ENCODE assay signal across 28 cellular contexts in the genomic region with DNA sequence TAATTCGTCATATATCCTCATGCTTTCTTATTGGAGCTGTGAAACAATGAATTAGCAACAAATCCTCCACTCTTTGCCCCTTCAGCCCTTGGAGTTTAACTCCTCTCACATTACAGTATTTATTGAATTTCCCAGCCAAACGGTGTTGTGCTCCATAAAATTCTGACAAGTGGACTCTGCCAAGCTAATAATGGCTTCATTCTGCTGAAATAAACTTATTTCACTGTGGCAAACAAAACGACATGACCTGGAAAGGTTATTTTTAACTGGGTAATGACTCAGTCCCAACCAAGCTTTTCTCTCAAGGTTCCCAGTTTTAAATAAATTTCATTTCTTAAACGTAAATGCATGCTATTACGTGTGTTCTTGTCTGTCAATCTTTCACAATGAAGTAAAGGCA.
A peak's percentile ranks its signal among the peaks of the same experiment; 100 is the strongest.
DNase-seq lines count a peak whose midpoint lies in the region; TF ChIP-seq lines count a peak whose summit lies in the region.
"Had no signal": no experiment of that assay in that cellular context is flagged by ENCODE, and none has a peak within 500 bp of the region (broad histone marks: within the 10 kb centered on the region; RNA-seq: fewer than 3 reads in every experiment).

No MANE protein-coding gene starts in this region.

- no peak overlapping the region for H3K4me3 ChIP-seq in neural progenitor cell
- peak overlapping the region in 1 of 2 donors; percentile 11 for H3K4me3 ChIP-seq in uterus
- no peak overlapping the region for H3K4me3 ChIP-seq in HAP-1
- no peak overlapping the region for H3K4me3 ChIP-seq in WERI-Rb-1 (ENCODE audit: low read depth, low read length)

- H3K27ac ChIP-seq in caudate nucleus (ENCODE audit: low read depth, low read length) (peak overlapping the region; percentile 41), neural progenitor cell (no peak overlapping the region), uterus (peak overlapping the region; percentile 48 to 54), WERI-Rb-1 (no peak overlapping the region)
- H3K27ac ChIP-seq: left ventricle myocardium inferior had no signal

- no peaks in the 10 kb centered on the region for H3F3A ChIP-seq in neural progenitor cell (ENCODE audit: low read depth)

- H3K9ac ChIP-seq in neural progenitor cell = no peak overlapping the region

- H3K36me3 ChIP-seq in neural progenitor cell = no peaks in the 10 kb centered on the region
- H3K36me3 ChIP-seq in uterus = no peaks in the 10 kb centered on the region
- H3K36me3 ChIP-seq in HAP-1 (replicated peaks) = no peaks in the 10 kb centered on the region
- H3K36me3 ChIP-seq in WERI-Rb-1 = no peaks in the 10 kb centered on the region
- H3K36me3 ChIP-seq: left ventricle myocardium inferior had no signal

- H4K20me1 ChIP-seq in neural progenitor cell (ENCODE audit: low read depth) = peaks cover 11% of the 10 kb centered on the region

- in situ Hi-C loops in HAP-1 (cut with MboI; ENCODE audit: low sequenced_read_pairs) = no loop called here

- DNase-seq in NCI-H2171 treated with DMSO at 0.1 percent for 48 hours (lab: John Stamatoyannopoulos, UW) (peak; percentile 10), NCI-H2171 (lab: John Stamatoyannopoulos, UW) (no peak), caudate nucleus (lab: John Stamatoyannopoulos, UW) (peak in 3 of 61 donors; percentile 9 to 57 (median 24)), neural progenitor cell (ENCODE audit: low spot score) (no peak), uterus (no peak), SKM-1 (lab: John Stamatoyannopoulos, UW; ENCODE audit: unreplicated experiment) (no peak), HAP-1 (ENCODE audit: low spot score in 2 of 2) (no peak), WERI-Rb-1 (no peak)
- DNase-seq: 8988T; activated CD4-positive, alpha-beta memory T cell treated with anti-CD3 and anti-CD28 coated beads for 36 hours; activated CD4-positive, CD25-positive, alpha-beta regulatory T cell treated with anti-CD3 and anti-CD28 coated beads, Interleukin-2, amount 50 U/mL, for 72 hours; activated CD8-positive, alpha-beta memory T cell treated with anti-CD3 and anti-CD28 coated beads, Interleukin-2, amount 50 U/mL, for 4 hours; anterior cingulate cortex; CD4-positive, CD25-positive, alpha-beta regulatory T cell; hypothalamus; left ventricle myocardium inferior; MV-4-11; naive B cell; NCI-H146; NCI-H748 treated with DMSO at 0.1 percent for 48 hours; occipital lobe; stimulated activated CD4-positive, alpha-beta T cell treated with anti-CD3 and anti-CD28 coated beads, Interleukin-12 subunit alpha, Interleukin-12 subunit beta, amount 100 ng/mL, for 4 hours; stimulated activated CD4-positive, alpha-beta T cell treated with anti-CD3 and anti-CD28 coated beads, Interleukin-4, amount 100 ng/mL, for 1 hour had no signal

- H3K4me2 ChIP-seq in neural progenitor cell = no peak overlapping the region

- H3K27me3 Mint-ChIP-seq in neural progenitor cell (ENCODE audit: insufficient read depth, low read depth) = peaks cover 4% of the 10 kb centered on the region
- H3K27me3 Mint-ChIP-seq: activated CD4-positive, alpha-beta memory T cell treated with anti-CD3 and anti-CD28 coated beads for 36 hours; CD4-positive, CD25-positive, alpha-beta regulatory T cell; central memory CD8-positive, alpha-beta T cell; naive B cell; type B pancreatic cell had no signal

- no peak for TF ChIP-seq POLR2A in uterus (IDR thresholded peaks at IDR 0.05)

- no peak overlapping the region for H2AFZ ChIP-seq in neural progenitor cell (replicated peaks)

- intact Hi-C loops in uterus (cut with DNase I; ENCODE audit: low total_unique reads) = no loop called here

- TF ChIP-seq CTCF in neural progenitor cell (IDR thresholded peaks at IDR 0.05) = no peak
- no peak for TF ChIP-seq CTCF in uterus (IDR thresholded peaks at IDR 0.05)
- no peak for TF ChIP-seq CTCF in WERI-Rb-1 (IDR thresholded peaks at IDR 0.05; ENCODE audit: low read depth, low read length)

- peaks cover 45% of the 10 kb centered on the region for H3K4me1 ChIP-seq in neural progenitor cell
- H3K4me1 ChIP-seq in uterus = no peaks in the 10 kb centered on the region
- H3K4me1 ChIP-seq in HAP-1 = peaks cover 12% of the 10 kb centered on the region
- H3K4me1 ChIP-seq: left ventricle myocardium inferior had no signal

- H3K4me3 Mint-ChIP-seq in neural progenitor cell = no peak overlapping the region
- H3K4me3 Mint-ChIP-seq: activated CD4-positive, alpha-beta memory T cell treated with anti-CD3 and anti-CD28 coated beads for 36 hours; activated naive CD4-positive, alpha-beta T cell treated with anti-CD3 and anti-CD28 coated beads, Interleukin-2, amount 50 U/mL, for 24 hours; activated T-helper 17 cell treated with anti-CD3 and anti-CD28 coated beads, Interleukin-2, amount 50 U/mL, for 72 hours; CD4-positive, CD25-positive, alpha-beta regulatory T cell; central memory CD8-positive, alpha-beta T cell; mesothelial cell of epicardium; naive B cell; type B pancreatic cell had no signal

- H3K27ac Mint-ChIP-seq in neural progenitor cell = peak overlapping the region; percentile 16
- H3K27ac Mint-ChIP-seq: activated CD4-positive, alpha-beta memory T cell treated with anti-CD3 and anti-CD28 coated beads for 36 hours; activated naive CD4-positive, alpha-beta T cell treated with anti-CD3 and anti-CD28 coated beads, Interleukin-2, amount 50 U/mL, for 24 hours; activated T-helper 17 cell treated with anti-CD3 and anti-CD28 coated beads, Interleukin-2, amount 50 U/mL, for 72 hours; CD4-positive, CD25-positive, alpha-beta regulatory T cell; naive B cell; type B pancreatic cell had no signal

- peaks cover 70% of the 10 kb centered on the region for H3K4me1 Mint-ChIP-seq in neural progenitor cell
- H3K4me1 Mint-ChIP-seq: activated naive CD4-positive, alpha-beta T cell treated with anti-CD3 and anti-CD28 coated beads, Interleukin-2, amount 50 U/mL, for 24 hours; activated T-helper 17 cell treated with anti-CD3 and anti-CD28 coated beads, Interleukin-2, amount 50 U/mL, for 72 hours; CD4-positive, CD25-positive, alpha-beta regulatory T cell; central memory CD8-positive, alpha-beta T cell; naive B cell had no signal

- no peaks in the 10 kb centered on the region for H3K27me3 ChIP-seq in neural progenitor cell
- no peaks in the 10 kb centered on the region for H3K27me3 ChIP-seq in uterus
- H3K27me3 ChIP-seq in HAP-1 (ENCODE audit: low read depth) = no peaks in the 10 kb centered on the region
- H3K27me3 ChIP-seq in WERI-Rb-1 (ENCODE audit: insufficient read depth, low read depth, severe bottlenecking) = no peaks in the 10 kb centered on the region

- H3K9me3 Mint-ChIP-seq in neural progenitor cell = no peaks in the 10 kb centered on the region
- H3K9me3 Mint-ChIP-seq: activated CD4-positive, alpha-beta memory T cell treated with anti-CD3 and anti-CD28 coated beads for 36 hours; activated naive CD4-positive, alpha-beta T cell treated with anti-CD3 and anti-CD28 coated beads, Interleukin-2, amount 50 U/mL, for 24 hours; activated T-helper 17 cell treated with anti-CD3 and anti-CD28 coated beads, Interleukin-2, amount 50 U/mL, for 72 hours; CD4-positive, CD25-positive, alpha-beta regulatory T cell; central memory CD8-positive, alpha-beta T cell; mesothelial cell of epicardium; naive B cell; type B pancreatic cell had no signal

- H3K9me3 ChIP-seq in neural progenitor cell (ENCODE audit: low read depth) = no peaks in the 10 kb centered on the region
- H3K9me3 ChIP-seq in uterus = no peaks in the 10 kb centered on the region
- no peaks in the 10 kb centered on the region for H3K9me3 ChIP-seq in HAP-1
- no peaks in the 10 kb centered on the region for H3K9me3 ChIP-seq in WERI-Rb-1 (ENCODE audit: severe bottlenecking)
- H3K9me3 ChIP-seq: left ventricle myocardium inferior had no signal

- peaks cover 5% of the 10 kb centered on the region for H3K36me3 Mint-ChIP-seq in neural progenitor cell
- H3K36me3 Mint-ChIP-seq: activated CD4-positive, alpha-beta memory T cell treated with anti-CD3 and anti-CD28 coated beads for 36 hours; activated naive CD4-positive, alpha-beta T cell treated with anti-CD3 and anti-CD28 coated beads, Interleukin-2, amount 50 U/mL, for 24 hours; CD4-positive, CD25-positive, alpha-beta regulatory T cell; mesothelial cell of epicardium; naive B cell; type B pancreatic cell had no signal

- peaks cover 32% of the 10 kb centered on the region for H3K79me2 ChIP-seq in neural progenitor cell (ENCODE audit: low read depth)

Comparison
In these comparisons a context has a peak if more than half of its experiments do, and no peak if none do; other contexts are left out.
1. H3K27ac ChIP-seq: peak in caudate nucleus (single experiment) and uterus (2 of 2); none in neural progenitor cell (single experiment) and WERI-Rb-1 (single experiment).